Comparison of ENCODE assay signal across 8 cellular contexts in genomic region chr19:9818175-9818733, GRCh38. TPM values are rescaled to one million over a fixed set of nuclear protein-coding genes. Genes with fewer than 3 reads are reported as not detected.
DNase-seq lines count a peak whose midpoint lies in the region; ATAC-seq and TF ChIP-seq lines count a peak whose summit lies in the region.

No MANE protein-coding gene starts in this region.

- H3K27me3 ChIP-seq in HCT116 (ENCODE audit: insufficient read depth, low read length): no peaks in the 10 kb centered on the region

- TF ChIP-seq CTCF in HCT116 (IDR thresholded peaks at IDR 0.05 in 2 of 3, conservative IDR thresholded peaks at IDR 0.05 in 1 of 3; ENCODE audit: borderline replicate concordance in 1 of 3, insufficient read depth in 1 of 3, low read depth in 2 of 3, low read length in 2 of 3) (no peak), WI38 (IDR thresholded peaks at IDR 0.05; ENCODE audit: low read depth, low read length) (no peak)

- DNase-seq in HCT116 (ENCODE audit: low read depth, low spot score) (no peak), germinal center (ENCODE audit: low spot score) (peak; percentile 11), KG1 (lab: John Stamatoyannopoulos, UW) (no peak), NCI-H146 (lab: John Stamatoyannopoulos, UW) (no peak), mucosa of gallbladder (ENCODE audit: low spot score) (no peak)

- peaks cover 42% of the 10 kb centered on the region for H3K79me2 ChIP-seq in HCT116 (ENCODE audit: insufficient read depth, low read length)

- H4K20me1 ChIP-seq in HCT116 (ENCODE audit: insufficient read depth): no peaks in the 10 kb centered on the region

- POLR2A ChIA-PET in HCT116 (lab: Charles Lee): interaction anchor here (0.6 to 1.4 kb wide), 3 partner anchors 9 to 383 kb away, joined by 3 to 11 read pairs (median 3); partner anchors contain the start of genes UBL5, ZNF266 and ZNF561

- RAD21 ChIA-PET in HCT116 (lab: Charles Lee; ENCODE audit: low non-redundant PET in 1 of 2, low total read pairs in 2 of 2, uncharacterized antibody in 2 of 2, unreplicated experiment in 2 of 2): no interaction called here

- intact Hi-C loops in HCT116 (cut with micrococcal nuclease): no loop called here

- peaks cover 0 to 5% of the 10 kb centered on the region in 2 experiments; a peak in 1 of 4 replicates for H3K36me3 ChIP-seq in HCT116 (ENCODE audit: control insufficient read depth in 1 of 2, insufficient read depth in 2 of 2, low read length in 2 of 2)

- H2AFZ ChIP-seq in HCT116 (ENCODE audit: low read depth, low read length, poor library complexity, severe bottlenecking): no peak overlapping the region

- no peaks in the 10 kb centered on the region for H3K9me2 ChIP-seq in HCT116 (ENCODE audit: insufficient read depth)

- no peak for TF ChIP-seq POLR2A in HCT116 (IDR thresholded peaks at IDR 0.05; ENCODE audit: borderline replicate concordance, extremely low read depth, insufficient read depth, insufficient read length)

- H3K4me3 ChIP-seq in HCT116 (replicated peaks in 1 of 2; ENCODE audit: low read depth in 1 of 2, low read length in 2 of 2) (peak overlapping the region; percentile 89 to 96), WI38 (ENCODE audit: low read depth, low read length) (peak overlapping the region; percentile 99), skin epidermis (peak overlapping the region; percentile 73 to 99 (median 88))

- no peak; the same call in 1 of the 2 replicates for ATAC-seq in HCT116
- ATAC-seq in HG03460 (IDR thresholded peaks at IDR 0.05; ENCODE audit: unreplicated experiment): no peak

- H3K27ac ChIP-seq in HCT116 (ENCODE audit: low read depth, low read length): peak overlapping the region; percentile 98
- peak overlapping the region; percentile 60 to 97 (median 91) for H3K27ac ChIP-seq in skin epidermis

- H3K9me3 ChIP-seq in HCT116 (ENCODE audit: control insufficient read depth in 1 of 2, insufficient read depth in 1 of 2, low read depth in 1 of 2, low read length in 2 of 2): no peaks in the 10 kb centered on the region

- H3K4me2 ChIP-seq in HCT116 (ENCODE audit: low read length): peak overlapping the region; percentile 93

- BruUV-seq in HCT116 (replicated peaks; lab: Mats Ljungman, UMichigan): TSS peak; percentile 47

- H3K4me1 ChIP-seq in HCT116 (ENCODE audit: control insufficient read depth in 1 of 2, insufficient read depth in 2 of 2, low read length in 2 of 2): peaks cover 13 to 14% of the 10 kb centered on the region in 2 experiments; a peak in 3 of 4 replicates

- CTCF ChIA-PET in HCT116 (lab: Charles Lee): interaction anchor here (0.9 kb wide), 1 partner anchor 10 kb away, joined by 4 read pairs; the partner anchor contains the start of gene UBL5

- TF ChIP-seq RAD21 in HCT116 (IDR thresholded peaks at IDR 0.05; ENCODE audit: low read depth): no peak

- peak overlapping the region; percentile 86 for H3K9ac ChIP-seq in HCT116 (ENCODE audit: low read length)

TF ChIP-seq in HCT116, 20 proteins besides CTCF, POLR2A, EP300 and RAD21:
- TF ChIP-seq CEBPB (IDR thresholded peaks at IDR 0.05; ENCODE audit: low read depth) (no peak), ZFX (IDR thresholded peaks at IDR 0.05) (peak; percentile 49; the same call in 1 of the 2 replicates)

RNA-seq across cellular contexts. Expression of gene FBXL12, which starts 0.6 kb away (rescaled TPM):
- total RNA-seq in HCT116 (2021; ENCODE audit: unreplicated experiment): 21.9 TPM
- 19.6 and 23.4 TPM in 2 replicates for polyA plus RNA-seq in HCT116 (2012)
- total RNA-seq in mucosa of gallbladder: 31.9 TPM

RNA-seq across cellular contexts. Expression of gene UBL5, which starts 9.5 kb away (rescaled TPM):
- total RNA-seq in HCT116 (2021; ENCODE audit: unreplicated experiment): 335 TPM
- polyA plus RNA-seq in HCT116 (2012): 350 and 490 TPM in 2 replicates
- 283 TPM for total RNA-seq in mucosa of gallbladder

RNA-seq across cellular contexts. Expression of gene PIN1, which starts 16.9 kb away (rescaled TPM):
- total RNA-seq in HCT116 (2021; ENCODE audit: unreplicated experiment): 78.9 TPM
- polyA plus RNA-seq in HCT116 (2012): 64.8 and 83.1 TPM in 2 replicates
- total RNA-seq in mucosa of gallbladder: 90.8 TPM

RNA-seq across cellular contexts. Expression of gene ZNF846, which starts 49.7 kb away (rescaled TPM):
- total RNA-seq in HCT116 (2021; ENCODE audit: unreplicated experiment) (1.2 TPM), mucosa of gallbladder (25.0 TPM)
- polyA plus RNA-seq in HCT116 (2012): 0.60 and 0.74 TPM in 2 replicates
